Comparison of ENCODE assay signal across 9 cellular contexts in genomic region chr1:39154553-39155361, GRCh38. TPM values are rescaled to one million over a fixed set of nuclear protein-coding genes. Genes with fewer than 3 reads are reported as not detected.
DNase-seq lines count a peak whose midpoint lies in the region; ATAC-seq lines count a peak whose summit lies in the region.
"Had no signal": no experiment of that assay in that cellular context is flagged by ENCODE, and none has a peak within 500 bp of the region (broad histone marks: within the 10 kb centered on the region; RNA-seq: fewer than 3 reads in every experiment).

No MANE protein-coding gene starts in this region.

- DNase-seq in DMS153 (lab: John Stamatoyannopoulos, UW) (peak; percentile 86), NCI-H446 treated with DMSO at 0.1 percent for 48 hours (lab: John Stamatoyannopoulos, UW) (peak; percentile 45), non-pigmented ciliary epithelial cell (ENCODE audit: low read depth) (peak; percentile 55), NCI-H146 (lab: John Stamatoyannopoulos, UW) (no peak)
- DNase-seq in activated CD4-positive, alpha-beta T cell treated with anti-CD3 and anti-CD28 coated beads, Interleukin-2, amount 50 U/mL, for 1 hour, result no peak

- ATAC-seq in esophagus mucosa (peak; percentile 27), HG02798 (IDR thresholded peaks at IDR 0.05; ENCODE audit: poor library complexity, unreplicated experiment) (no peak), GM18511 (IDR thresholded peaks at IDR 0.05; ENCODE audit: unreplicated experiment) (no peak)
- ATAC-seq: GM12878 had no signal

RNA-seq across cellular contexts. Expression of gene MACF1, which starts 49.7 kb away (rescaled TPM):
- total RNA-seq in esophagus mucosa, result 155 TPM

Comparison
In these comparisons a context has a peak if more than half of its experiments do, and no peak if none do; other contexts are left out.
1. DNase-seq: peak in DMS153 (single experiment), NCI-H446 treated with DMSO at 0.1 percent for 48 hours (single experiment) and non-pigmented ciliary epithelial cell (single experiment); none in activated CD4-positive, alpha-beta T cell treated with anti-CD3 and anti-CD28 coated beads, Interleukin-2, amount 50 U/mL, for 1 hour (single experiment) and NCI-H146 (single experiment).